ENCODE assay signal across 12 cellular contexts in the genomic region with DNA sequence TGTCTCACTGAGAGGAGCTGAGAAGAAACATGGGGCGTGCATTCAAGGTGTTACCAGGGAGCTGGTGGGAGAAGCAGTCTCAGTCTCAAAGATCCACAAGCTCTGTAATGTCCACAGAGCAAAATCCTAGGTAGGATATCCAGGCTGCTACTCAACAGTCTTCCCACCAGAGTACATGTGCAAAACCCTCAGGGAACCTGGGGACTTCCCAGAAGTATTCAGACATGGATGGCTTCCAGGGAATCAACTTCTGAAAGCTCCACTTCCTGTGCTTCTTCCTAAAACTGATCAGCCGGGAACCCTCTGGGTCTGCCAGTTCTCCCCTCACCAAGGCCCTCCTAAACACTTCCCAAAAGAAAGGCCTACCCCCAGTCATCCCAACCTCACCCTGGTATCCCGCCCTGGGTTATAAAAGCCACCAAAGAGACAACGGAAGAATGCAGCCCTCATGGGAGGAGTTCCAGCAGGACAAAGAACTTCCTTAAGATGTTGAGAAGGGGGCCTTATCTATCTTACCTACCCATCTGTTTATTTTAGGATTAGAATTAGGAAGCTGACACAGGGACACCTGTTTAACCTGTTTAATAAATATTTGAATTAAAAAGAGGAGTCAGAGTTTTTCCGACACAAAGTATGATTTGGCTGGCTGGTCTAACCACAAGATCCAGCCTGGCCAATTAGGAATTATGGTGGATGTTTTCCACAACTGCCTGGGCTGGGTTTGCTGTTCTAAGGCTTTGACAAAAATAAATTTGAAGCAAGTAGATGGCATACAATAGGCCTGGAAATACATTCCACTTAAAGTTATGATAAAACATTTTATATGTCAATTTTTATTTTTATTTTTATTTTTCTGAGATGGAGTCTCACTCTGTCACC. TPM values are rescaled to one million over a fixed set of nuclear protein-coding genes. Genes with fewer than 3 reads are reported as not detected.
A peak's percentile ranks its signal among the peaks of the same experiment; 100 is the strongest.
DNase-seq lines count a peak whose midpoint lies in the region; ATAC-seq, FAIRE-seq and TF ChIP-seq lines count a peak whose summit lies in the region.
"Had no signal": no experiment of that assay in that cellular context is flagged by ENCODE, and none has a peak within 500 bp of the region (broad histone marks: within the 10 kb centered on the region; RNA-seq: fewer than 3 reads in every experiment).

No MANE protein-coding gene starts in this region.

- H3K27ac ChIP-seq in coronary artery: peak overlapping the region; percentile 42 to 44
- H3K27ac ChIP-seq in muscle layer of colon (ENCODE audit: low read depth, low read length): peak overlapping the region; percentile 84

- H3K4me1 ChIP-seq in muscle layer of colon (ENCODE audit: insufficient read depth, low read length): peaks cover 91% of the 10 kb centered on the region

- TF ChIP-seq CTCF in coronary artery (IDR thresholded peaks at IDR 0.05): no peak

- no peaks in the 10 kb centered on the region for H3K27me3 Mint-ChIP-seq in activated T-cell treated with anti-CD3 and anti-CD28 coated beads, Interleukin-2, amount 50 U/mL, for 4 hours (ENCODE audit: low read depth)

- H3K9me3 Mint-ChIP-seq in activated T-cell treated with anti-CD3 and anti-CD28 coated beads, Interleukin-2, amount 50 U/mL, for 4 hours: no peaks in the 10 kb centered on the region
- H3K9me3 Mint-ChIP-seq: CD14-positive monocyte; natural killer cell treated with Interleukin-12 subunit alpha and Interleukin-12 subunit beta and Interleukin-15 and Interleukin-18, amount 100 ng/mL, for 72 hours had no signal

- no peaks in the 10 kb centered on the region for H3K36me3 ChIP-seq in muscle layer of colon (ENCODE audit: insufficient read depth, low read length)

- no peaks in the 10 kb centered on the region for H3K36me3 Mint-ChIP-seq in activated T-cell treated with anti-CD3 and anti-CD28 coated beads, Interleukin-2, amount 50 U/mL, for 4 hours (ENCODE audit: insufficient read depth)
- H3K36me3 Mint-ChIP-seq: natural killer cell treated with Interleukin-12 subunit alpha and Interleukin-12 subunit beta and Interleukin-15 and Interleukin-18, amount 100 ng/mL, for 72 hours had no signal

- peak; percentile 79 for DNase-seq in M059J (ENCODE audit: low read depth)
- DNase-seq in coronary artery (ENCODE audit: low spot score): no peak
- no peak for DNase-seq in mesenteric fat pad (ENCODE audit: low spot score)
- DNase-seq in activated T-cell treated with anti-CD3 and anti-CD28 coated beads, Interleukin-2, amount 50 U/mL, for 4 hours: no peak
- no peak for DNase-seq in NCI-H2171 (lab: John Stamatoyannopoulos, UW)
- DNase-seq: head of caudate nucleus, NCI-H1048 had no signal

- H3K9me3 ChIP-seq in muscle layer of colon (ENCODE audit: low read length): no peaks in the 10 kb centered on the region

- no peak for ATAC-seq in activated T-cell treated with anti-CD3 and anti-CD28 coated beads, Interleukin-2, amount 50 U/mL, for 4 hours
- ATAC-seq in GM21619 (IDR thresholded peaks at IDR 0.05; ENCODE audit: unreplicated experiment): no peak
- ATAC-seq: natural killer cell treated with Interleukin-12 subunit alpha and Interleukin-12 subunit beta and Interleukin-15 and Interleukin-18, amount 100 ng/mL, for 72 hours had no signal

- no peak overlapping the region for H3K4me3 Mint-ChIP-seq in activated T-cell treated with anti-CD3 and anti-CD28 coated beads, Interleukin-2, amount 50 U/mL, for 4 hours
- H3K4me3 Mint-ChIP-seq: CD14-positive monocyte; natural killer cell treated with Interleukin-12 subunit alpha and Interleukin-12 subunit beta and Interleukin-15 and Interleukin-18, amount 100 ng/mL, for 72 hours had no signal

- no peak overlapping the region for H3K9ac ChIP-seq in muscle layer of colon (ENCODE audit: low read length)

- H3K4me3 ChIP-seq in coronary artery (no peak overlapping the region), muscle layer of colon (ENCODE audit: low read depth in 1 of 2, low read length in 2 of 2) (no peak overlapping the region)

- peak; percentile 94 for FAIRE-seq in A204.1 (lab: Jason Lieb, UNC)

- H3K27me3 ChIP-seq in muscle layer of colon (ENCODE audit: control insufficient read depth in 1 of 2, insufficient read depth in 2 of 2, low read length in 2 of 2): no peaks in the 10 kb centered on the region

- H3K4me1 Mint-ChIP-seq in activated T-cell treated with anti-CD3 and anti-CD28 coated beads, Interleukin-2, amount 50 U/mL, for 4 hours (ENCODE audit: low read depth): no peaks in the 10 kb centered on the region

RNA-seq across cellular contexts. Expression of a gene that starts 37.0 kb away (rescaled TPM):
- total RNA-seq in M059J (2014; rRNA removed; shearing (Covaris generic)): 4.4 and 16.2 TPM in 2 replicates
- total RNA-seq in mesenteric fat pad: 34.1 TPM
- under 1 TPM; 0.41 to 0.63 (median 0.58) TPM for total RNA-seq in activated T-cell treated with anti-CD3 and anti-CD28 coated beads, Interleukin-2, amount 50 U/mL, for 4 hours
